Comparison of ENCODE assay signal across 9 cellular contexts in the genomic region with DNA sequence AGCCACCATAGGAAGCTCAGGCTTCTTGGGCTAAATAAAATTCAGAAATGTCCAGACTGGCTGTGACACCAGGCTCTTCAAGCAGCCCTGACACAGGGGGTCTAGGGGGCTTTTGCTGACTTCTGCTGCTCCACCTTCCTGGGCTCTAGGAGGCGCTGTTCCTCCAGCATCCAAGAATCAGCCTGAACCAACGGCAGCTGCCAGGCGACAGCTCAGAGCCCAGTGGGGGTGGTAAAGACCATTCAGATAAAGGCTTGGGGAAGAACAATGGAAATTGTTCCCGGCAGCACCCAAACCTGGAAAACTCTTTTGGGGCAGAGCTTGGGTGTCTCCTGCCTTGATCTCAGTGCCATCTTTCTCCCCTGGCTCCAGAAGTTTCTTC. TPM values are rescaled to one million over a fixed set of nuclear protein-coding genes. Genes with fewer than 3 reads are reported as not detected.
A peak's percentile ranks its signal among the peaks of the same experiment; 100 is the strongest.
DNase-seq lines count a peak whose midpoint lies in the region; ATAC-seq and TF ChIP-seq lines count a peak whose summit lies in the region.
"Had no signal": no experiment of that assay in that cellular context is flagged by ENCODE, and none has a peak within 500 bp of the region (broad histone marks: within the 10 kb centered on the region; RNA-seq: fewer than 3 reads in every experiment).

No MANE protein-coding gene starts in this region.

- no peaks in the 10 kb centered on the region for H3K79me2 ChIP-seq in DND-41 (ENCODE audit: insufficient read depth, low read length)
- no peaks in the 10 kb centered on the region for H3K79me2 ChIP-seq in fibroblast of lung (ENCODE audit: control insufficient read depth, insufficient read depth, low read length)

- intact Hi-C loops in posterior cingulate gyrus (cut with DNase I) = no loop called here

- H3K4me1 ChIP-seq in DND-41 (ENCODE audit: insufficient read depth, low read length) = no peaks in the 10 kb centered on the region
- peaks cover 3% of the 10 kb centered on the region for H3K4me1 ChIP-seq in fibroblast of lung (ENCODE audit: control insufficient read depth, extremely low read depth, insufficient read depth, low read length)

- ATAC-seq in DND-41 (ENCODE audit: insufficient read depth, low read depth) (peak; percentile 40; the same call in 1 of the 3 replicates), HG03521 (IDR thresholded peaks at IDR 0.05; ENCODE audit: unreplicated experiment) (no peak), HG03354 (IDR thresholded peaks at IDR 0.05; ENCODE audit: poor library complexity, severe bottlenecking, unreplicated experiment) (no peak)

- H4K20me1 ChIP-seq in DND-41 (ENCODE audit: insufficient read depth, low read length) (no peaks in the 10 kb centered on the region), fibroblast of lung (ENCODE audit: control insufficient read depth, extremely low read depth, insufficient read depth, low read length) (no peaks in the 10 kb centered on the region)

- DNase-seq in DND-41 (peak; percentile 40), MV-4-11 (lab: John Stamatoyannopoulos, UW) (peak; percentile 53), fibroblast of lung (ENCODE audit: low read depth in 2 of 2) (peak; percentile 5 to 16), posterior cingulate gyrus (peak in 6 of 10 donors; percentile 36 to 95 (median 64)), NCI-H524 treated with DMSO at 0.1 percent for 48 hours (lab: John Stamatoyannopoulos, UW) (no peak)
- peak; percentile 51 to 58 for DNase-seq in activated CD8-positive, alpha-beta memory T cell treated with anti-CD3 and anti-CD28 coated beads for 4 hours (ENCODE audit: low read depth in 2 of 2)

- H2AFZ ChIP-seq in DND-41 (ENCODE audit: low read depth, low read length) = no peak overlapping the region
- H2AFZ ChIP-seq in fibroblast of lung (ENCODE audit: low read length) = no peak overlapping the region

- no peak overlapping the region for H3K27ac ChIP-seq in DND-41 (ENCODE audit: low read length)
- H3K27ac ChIP-seq in fibroblast of lung (ENCODE audit: insufficient read depth, low read length) = no peak overlapping the region

- TF ChIP-seq CTCF in DND-41 (IDR thresholded peaks at IDR 0.05; ENCODE audit: borderline replicate concordance, extremely low read depth, low read length, poor library complexity, severe bottlenecking) = peak; percentile 63
- peak; percentile 36 to 37 for TF ChIP-seq CTCF in fibroblast of lung (conservative IDR thresholded peaks at IDR 0.05 in 1 of 2, IDR thresholded peaks at IDR 0.05 in 1 of 2; ENCODE audit: low read depth in 1 of 2, low read length in 2 of 2)

- no peak overlapping the region for H3K9ac ChIP-seq in DND-41 (ENCODE audit: low read depth, low read length)
- H3K9ac ChIP-seq in fibroblast of lung (ENCODE audit: insufficient read depth, low read length) = no peak overlapping the region

- H3K4me3 ChIP-seq in DND-41 (ENCODE audit: low read depth in 1 of 2, low read length in 2 of 2) (no peak overlapping the region), fibroblast of lung (replicated peaks in 1 of 4; ENCODE audit: control extremely low read depth in 1 of 4, insufficient read depth in 1 of 4, low read depth in 3 of 4, low read length in 4 of 4) (no peak overlapping the region)

- H3K36me3 ChIP-seq in DND-41 (ENCODE audit: insufficient read depth, low read length) (no peaks in the 10 kb centered on the region), fibroblast of lung (ENCODE audit: control insufficient read depth, insufficient read depth, low read length) (no peaks in the 10 kb centered on the region)

- H3K4me2 ChIP-seq in DND-41 (ENCODE audit: insufficient read depth, low read length) (no peak overlapping the region), fibroblast of lung (ENCODE audit: extremely low read depth, insufficient read depth, low read length) (peak overlapping the region; percentile 34)

- H3K27me3 ChIP-seq in DND-41 (ENCODE audit: insufficient read depth, low read length, poor library complexity) (peaks cover 9% of the 10 kb centered on the region), fibroblast of lung (ENCODE audit: control insufficient read depth, insufficient read depth, low read length) (peaks cover 2% of the 10 kb centered on the region)

- no peaks in the 10 kb centered on the region for H3K9me3 ChIP-seq in DND-41 (ENCODE audit: insufficient read depth, low read length, severe bottlenecking)
- no peaks in the 10 kb centered on the region for H3K9me3 ChIP-seq in fibroblast of lung (ENCODE audit: control insufficient read depth, insufficient read depth, low read depth, low read length)

RNA-seq across cellular contexts. Expression of gene PSTPIP1, which starts 21.6 kb away (rescaled TPM):
- 0.77 and 1.5 TPM in 2 replicates for total RNA-seq in fibroblast of lung
- polyA plus RNA-seq in fibroblast of lung = 0.56 and 0.79 TPM in 2 replicates
- 0.49 and 1.1 TPM in 2 replicates for polyA plus RNA-seq in fibroblast of lung (2012)
- polyA minus RNA-seq in fibroblast of lung (ENCODE audit: low replicate concordance) = not detected in 2 replicates
- total RNA-seq: LHCN-M2 had no signal

RNA-seq across cellular contexts. Expression of gene RCN2, which starts 41.8 kb away (rescaled TPM):
- total RNA-seq in fibroblast of lung = 36.0 and 46.6 TPM in 2 replicates
- 89.6 and 106 TPM in 2 replicates for polyA plus RNA-seq in fibroblast of lung
- polyA plus RNA-seq in fibroblast of lung (2012) = 55.0 and 58.7 TPM in 2 replicates
- polyA minus RNA-seq in fibroblast of lung (ENCODE audit: low replicate concordance) = 0.56 and 2.2 TPM in 2 replicates
